18 cellular contexts compared by ENCODE assay signal in genomic region chr12:130192667-130193345, GRCh38. TPM values are rescaled to one million over a fixed set of nuclear protein-coding genes. Genes with fewer than 3 reads are reported as not detected.
DNase-seq lines count a peak whose midpoint lies in the region; ATAC-seq and TF ChIP-seq lines count a peak whose summit lies in the region.
"Had no signal": no experiment of that assay in that cellular context is flagged by ENCODE, and none has a peak within 500 bp of the region (broad histone marks: within the 10 kb centered on the region; RNA-seq: fewer than 3 reads in every experiment).

No MANE protein-coding gene starts in this region.

- no peak overlapping the region for H2AK5ac ChIP-seq in mesenchymal stem cell (ENCODE audit: low read length, severe bottlenecking)

- H3K9me2 ChIP-seq in Loucy (replicated peaks; ENCODE audit: low read depth, low read length) = no peaks in the 10 kb centered on the region

- no peak overlapping the region for H3K18ac ChIP-seq in mesenchymal stem cell (ENCODE audit: low read depth in 1 of 2, low read length in 2 of 2)

- no peaks in the 10 kb centered on the region for H3F3A ChIP-seq in Loucy (ENCODE audit: low read depth)

- no peak overlapping the region for H2BK120ac ChIP-seq in mesenchymal stem cell (ENCODE audit: low read depth, low read length)

- H3K36me3 ChIP-seq in Loucy (ENCODE audit: insufficient read depth, low read length) (no peaks in the 10 kb centered on the region), mesenchymal stem cell (ENCODE audit: control insufficient read depth in 1 of 2, insufficient read depth in 2 of 2, low read depth in 1 of 2, low read length in 2 of 2) (no peaks in the 10 kb centered on the region), SJCRH30 (no peaks in the 10 kb centered on the region)
- H3K36me3 ChIP-seq: adrenal gland, gastroesophageal sphincter, right lobe of liver had no signal

- H3K27ac Mint-ChIP-seq in chondrocyte (ENCODE audit: unreplicated experiment) = no peak overlapping the region
- H3K27ac Mint-ChIP-seq: mesothelial cell of epicardium had no signal

- TF ChIP-seq CTCF in Loucy (conservative IDR thresholded peaks at IDR 0.05; ENCODE audit: low read length) = peak; percentile 40
- TF ChIP-seq CTCF in chondrocyte (IDR thresholded peaks at IDR 0.05) = peak; percentile 10

- H3K9me3 ChIP-seq in Loucy (ENCODE audit: insufficient read depth, low read depth, low read length) = no peaks in the 10 kb centered on the region
- H3K9me3 ChIP-seq in mesenchymal stem cell (ENCODE audit: control insufficient read depth, low read length) = no peaks in the 10 kb centered on the region
- H3K9me3 ChIP-seq in SJCRH30 (replicated peaks) = no peaks in the 10 kb centered on the region
- H3K9me3 ChIP-seq: adrenal gland, gastroesophageal sphincter, right lobe of liver, testis had no signal

- H2BK5ac ChIP-seq in mesenchymal stem cell (ENCODE audit: low read depth, low read length, poor library complexity, severe bottlenecking) = no peak overlapping the region

- H3K27me3 ChIP-seq in Loucy (ENCODE audit: insufficient read depth, low read length, poor library complexity, severe bottlenecking) = no peaks in the 10 kb centered on the region
- H3K27me3 ChIP-seq in mesenchymal stem cell (ENCODE audit: control insufficient read depth in 1 of 2, insufficient read depth in 1 of 2, low read length in 2 of 2) = peaks cover 0 to 11% of the 10 kb centered on the region in 2 experiments
- H3K27me3 ChIP-seq in SJCRH30 = no peaks in the 10 kb centered on the region
- H3K27me3 ChIP-seq: adrenal gland, right lobe of liver, testis had no signal

- ATAC-seq in activated CD4-positive, CD25-positive, alpha-beta regulatory T cell treated with anti-CD3 and anti-CD28 coated beads, Interleukin-2, amount 50 U/mL, for 24 hours = no peak
- ATAC-seq: gastroesophageal sphincter had no signal

- H3K4me3 ChIP-seq in Loucy (ENCODE audit: low read length, poor library complexity, severe bottlenecking) (no peak overlapping the region), mesenchymal stem cell (ENCODE audit: insufficient read depth in 1 of 2, low read depth in 1 of 2, low read length in 2 of 2) (no peak overlapping the region), SJCRH30 (no peak overlapping the region)
- H3K4me3 ChIP-seq: adrenal gland, gastroesophageal sphincter, right lobe of liver, testis had no signal

- no peaks in the 10 kb centered on the region for H3K36me3 Mint-ChIP-seq in chondrocyte (ENCODE audit: low read depth)
- H3K36me3 Mint-ChIP-seq: mesothelial cell of epicardium had no signal

- peak; percentile 75 for DNase-seq in Daoy (ENCODE audit: low read depth)
- no peak for DNase-seq in chondrocyte (ENCODE audit: low spot score)
- DNase-seq in mesenchymal stem cell = no peak
- DNase-seq in SJCRH30 = no peak
- DNase-seq in amniotic stem cell (lab: John Stamatoyannopoulos, UW) = no peak
- DNase-seq: activated CD8-positive, alpha-beta memory T cell treated with anti-CD3 and anti-CD28 coated beads for 24 hours; adrenal gland; cerebellar nuclear complex; HCEC 1CT; OCI-M1; stimulated activated CD4-positive, alpha-beta T cell treated with anti-CD3 and anti-CD28 coated beads, Interleukin-2, amount 100 ng/mL, for 48 hours; testis had no signal

- H3K9me3 Mint-ChIP-seq in chondrocyte (ENCODE audit: low read depth) = no peaks in the 10 kb centered on the region
- H3K9me3 Mint-ChIP-seq: mesothelial cell of epicardium had no signal

- H3K4ac ChIP-seq in mesenchymal stem cell (ENCODE audit: low read depth in 1 of 2, low read length in 2 of 2) = no peak overlapping the region

- H2BK15ac ChIP-seq in mesenchymal stem cell (ENCODE audit: low read depth, poor library complexity, severe bottlenecking) = no peak overlapping the region

- H3K27ac ChIP-seq in mesenchymal stem cell (ENCODE audit: low read length, poor library complexity, severe bottlenecking) = no peak overlapping the region
- H3K27ac ChIP-seq in SJCRH30 = no peak overlapping the region
- H3K27ac ChIP-seq: adrenal gland, gastroesophageal sphincter, right lobe of liver, testis had no signal

- 64% methylated on average over 19 of the region's 19 CpGs for WGBS in mesenchymal stem cell

- H4K20me1 ChIP-seq in Loucy (ENCODE audit: insufficient read depth, low read length, poor library complexity, severe bottlenecking) = no peaks in the 10 kb centered on the region

- no peak overlapping the region for H3K4me3 Mint-ChIP-seq in chondrocyte (ENCODE audit: unreplicated experiment)
- H3K4me3 Mint-ChIP-seq: mesothelial cell of epicardium had no signal

- no peak overlapping the region for H2BK12ac ChIP-seq in mesenchymal stem cell (ENCODE audit: low read length in 2 of 2)

- H3K9ac ChIP-seq in Loucy (ENCODE audit: low read depth, low read length, poor library complexity, severe bottlenecking) = no peak overlapping the region
- no peak overlapping the region for H3K9ac ChIP-seq in mesenchymal stem cell (ENCODE audit: low read length)

- H3K79me1 ChIP-seq in mesenchymal stem cell (replicated peaks; ENCODE audit: low read length, poor library complexity, severe bottlenecking) = no peaks in the 10 kb centered on the region

- H4K91ac ChIP-seq in mesenchymal stem cell (ENCODE audit: low read length) = peak overlapping the region; percentile 15

- no peaks in the 10 kb centered on the region for H3K4me1 Mint-ChIP-seq in chondrocyte (ENCODE audit: low read depth)
- H3K4me1 Mint-ChIP-seq: mesothelial cell of epicardium had no signal

- H4K8ac ChIP-seq in mesenchymal stem cell (ENCODE audit: low read length) = no peak overlapping the region

- H3K4me1 ChIP-seq in Loucy (ENCODE audit: insufficient read depth, low read length, poor library complexity, severe bottlenecking) = no peaks in the 10 kb centered on the region
- no peaks in the 10 kb centered on the region for H3K4me1 ChIP-seq in mesenchymal stem cell (ENCODE audit: control insufficient read depth, insufficient read depth, low read depth, low read length)
- no peaks in the 10 kb centered on the region for H3K4me1 ChIP-seq in SJCRH30
- H3K4me1 ChIP-seq: adrenal gland, gastroesophageal sphincter, right lobe of liver, testis had no signal

- H3K23ac ChIP-seq in mesenchymal stem cell (ENCODE audit: low read length in 2 of 2) = no peak overlapping the region

- H3K79me2 ChIP-seq in Loucy (ENCODE audit: insufficient read depth, low read length) = no peaks in the 10 kb centered on the region

- no peak overlapping the region for H3K14ac ChIP-seq in mesenchymal stem cell (ENCODE audit: low read length in 2 of 2)

- H3K4me2 ChIP-seq in Loucy (ENCODE audit: low read depth, low read length, poor library complexity, severe bottlenecking) (no peak overlapping the region), mesenchymal stem cell (ENCODE audit: low read length, poor library complexity, severe bottlenecking) (no peak overlapping the region)

- H3K27me3 Mint-ChIP-seq in chondrocyte (ENCODE audit: low read depth) = peaks cover 10% of the 10 kb centered on the region

- H2AFZ ChIP-seq in Loucy (ENCODE audit: low read length) = no peak overlapping the region
- no peak overlapping the region for H2AFZ ChIP-seq in mesenchymal stem cell (ENCODE audit: low read depth, low read length)

RNA-seq across cellular contexts. Expression of gene FZD10, which starts 30.5 kb away (rescaled TPM):
- total RNA-seq in Daoy (2014; rRNA removed; shearing (Covaris generic)) = 0.17 and 0.74 TPM in 2 replicates
- total RNA-seq in chondrocyte = 0.19 to 0.40 TPM (median 0.31 TPM) in 3 replicates
- polyA plus RNA-seq in mesenchymal stem cell (2013, experiment 1 of 2) = 0.15 TPM
- polyA plus RNA-seq in mesenchymal stem cell (2013, experiment 2 of 2) = 0.11 TPM
- total RNA-seq in SJCRH30 (2014; rRNA removed; shearing (Covaris generic)) = not detected in 2 replicates
- total RNA-seq: right lobe of liver had no signal
- polyA plus RNA-seq: BJ had no signal
